8 cellular contexts compared by ENCODE assay signal in genomic region chr1:39657923-39658485, GRCh38. TPM values are rescaled to one million over a fixed set of nuclear protein-coding genes. Genes with fewer than 3 reads are reported as not detected.
DNase-seq lines count a peak whose midpoint lies in the region; ATAC-seq and TF ChIP-seq lines count a peak whose summit lies in the region.

No MANE protein-coding gene starts in this region.

- TF ChIP-seq CTCF in Calu3 (IDR thresholded peaks at IDR 0.05; ENCODE audit: unreplicated experiment) (peak; percentile 75), OCI-LY1 (IDR thresholded peaks at IDR 0.05; ENCODE audit: low read length) (peak; percentile 90), fibroblast of lung (conservative IDR thresholded peaks at IDR 0.05 in 1 of 2, IDR thresholded peaks at IDR 0.05 in 1 of 2; ENCODE audit: low read depth in 1 of 2, low read length in 2 of 2) (peak; percentile 63 to 79), neural progenitor cell (IDR thresholded peaks at IDR 0.05) (peak; percentile 88), thyroid gland (IDR thresholded peaks at IDR 0.05) (peak; percentile 38 to 71 (median 50))

- peak overlapping the region; percentile 35; the same call in 1 of the 2 replicates for H3K4me2 ChIP-seq in OCI-LY1 (ENCODE audit: low read length)
- H3K4me2 ChIP-seq in fibroblast of lung (ENCODE audit: extremely low read depth, insufficient read depth, low read length): peak overlapping the region; percentile 18
- peak overlapping the region; percentile 55 for H3K4me2 ChIP-seq in neural progenitor cell

- H2AFZ ChIP-seq in OCI-LY1 (ENCODE audit: low read length): no peak overlapping the region
- H2AFZ ChIP-seq in fibroblast of lung (ENCODE audit: low read length): peak overlapping the region; percentile 74
- H2AFZ ChIP-seq in neural progenitor cell (replicated peaks): peak overlapping the region; percentile 99

- 15 to 18% methylated on average over 6 of the region's 6 CpGs for WGBS in thyroid gland, 2 donors

- H3K27me3 ChIP-seq in OCI-LY1 (ENCODE audit: insufficient read depth, low read length) (no peaks in the 10 kb centered on the region; the same call in 1 of the 2 replicates), fibroblast of lung (ENCODE audit: control insufficient read depth, insufficient read depth, low read length) (peaks cover 19% of the 10 kb centered on the region), neural progenitor cell (peaks cover 93% of the 10 kb centered on the region), thyroid gland (no peaks in the 10 kb centered on the region)

- CTCF ChIA-PET in Calu3 (lab: Charles Lee): interaction anchor here (1.0 to 2.4 kb wide), 6 partner anchors 10 to 559 kb away, joined by 3 to 38 read pairs (median 6); partner anchors contain the start of genes HPCAL4 and NT5C1A

- H3K9ac ChIP-seq in OCI-LY1 (ENCODE audit: low read length) (no peak overlapping the region), fibroblast of lung (ENCODE audit: insufficient read depth, low read length) (no peak overlapping the region), neural progenitor cell (no peak overlapping the region)

- intact Hi-C loops in Calu3 (cut with micrococcal nuclease; ENCODE audit: unreplicated experiment) (no loop called here), thyroid gland (cut with DNase I) (no loop called here)

- H3K27ac ChIP-seq in OCI-LY1 (ENCODE audit: low read depth, low read length, poor library complexity, severe bottlenecking): no peak overlapping the region
- H3K27ac ChIP-seq in fibroblast of lung (ENCODE audit: insufficient read depth, low read length): no peak overlapping the region
- no peak overlapping the region for H3K27ac ChIP-seq in neural progenitor cell
- H3K27ac ChIP-seq in thyroid gland: no peak overlapping the region

- no peak overlapping the region for H3K27ac Mint-ChIP-seq in Calu3 (ENCODE audit: unreplicated experiment)
- peak overlapping the region; percentile 43 for H3K27ac Mint-ChIP-seq in neural progenitor cell

- H3K79me2 ChIP-seq in OCI-LY1 (ENCODE audit: insufficient read depth, low read length) (no peaks in the 10 kb centered on the region), fibroblast of lung (ENCODE audit: control insufficient read depth, insufficient read depth, low read length) (no peaks in the 10 kb centered on the region), neural progenitor cell (ENCODE audit: low read depth) (no peaks in the 10 kb centered on the region)

- no peak for TF ChIP-seq POLR2A in thyroid gland (IDR thresholded peaks at IDR 0.05)

- no peak overlapping the region for H3K4me3 ChIP-seq in OCI-LY1 (ENCODE audit: low read depth, low read length, poor library complexity, severe bottlenecking)
- H3K4me3 ChIP-seq in fibroblast of lung (replicated peaks in 1 of 4; ENCODE audit: control extremely low read depth in 1 of 4, insufficient read depth in 1 of 4, low read depth in 3 of 4, low read length in 4 of 4): no peak overlapping the region
- peak overlapping the region; percentile 8 for H3K4me3 ChIP-seq in neural progenitor cell
- H3K4me3 ChIP-seq in thyroid gland (replicated peaks in 1 of 3): no peak overlapping the region

- H3K9me2 ChIP-seq in OCI-LY1 (ENCODE audit: low read depth, low read length): no peaks in the 10 kb centered on the region

- no TSS peak for BruUV-seq in Calu3 (replicated peaks; lab: Mats Ljungman, UMichigan)

- H3K9me3 Mint-ChIP-seq in Calu3 (ENCODE audit: low read depth, unreplicated experiment): no peaks in the 10 kb centered on the region
- H3K9me3 Mint-ChIP-seq in neural progenitor cell: no peaks in the 10 kb centered on the region

- H3F3A ChIP-seq in OCI-LY1 (ENCODE audit: insufficient read depth, low read length) (no peaks in the 10 kb centered on the region), neural progenitor cell (ENCODE audit: low read depth) (no peaks in the 10 kb centered on the region)

- H3K4me3 Mint-ChIP-seq in Calu3 (ENCODE audit: low read depth, unreplicated experiment) (no peak overlapping the region), neural progenitor cell (peak overlapping the region; percentile 33)

- H3K4me1 Mint-ChIP-seq in Calu3 (ENCODE audit: low read depth, unreplicated experiment) (no peaks in the 10 kb centered on the region), neural progenitor cell (peaks cover 14% of the 10 kb centered on the region)

- DNase-seq in Calu3: peak; percentile 66
- DNase-seq in activated T-cell treated with anti-CD3 and anti-CD28 coated beads for 1 hour (ENCODE audit: low read depth): peak; percentile 56
- peak; percentile 49 to 65 for DNase-seq in fibroblast of lung (ENCODE audit: low read depth in 2 of 2)
- peak; percentile 86 for DNase-seq in neural progenitor cell (ENCODE audit: low spot score)
- peak; percentile 46 to 65 for DNase-seq in thyroid gland
- DNase-seq in ureter (ENCODE audit: low spot score): no peak

- H3K4me1 ChIP-seq in OCI-LY1 (ENCODE audit: insufficient read depth, low read length, severe bottlenecking) (peaks cover 3% of the 10 kb centered on the region), fibroblast of lung (ENCODE audit: control insufficient read depth, extremely low read depth, insufficient read depth, low read length) (peaks cover 7% of the 10 kb centered on the region), neural progenitor cell (no peaks in the 10 kb centered on the region), thyroid gland (no peaks in the 10 kb centered on the region)

- H3K36me3 Mint-ChIP-seq in Calu3 (ENCODE audit: insufficient read depth, unreplicated experiment): no peaks in the 10 kb centered on the region
- no peaks in the 10 kb centered on the region for H3K36me3 Mint-ChIP-seq in neural progenitor cell

- H3K27me3 Mint-ChIP-seq in Calu3 (ENCODE audit: unreplicated experiment): peaks cover 81% of the 10 kb centered on the region
- peaks cover 17% of the 10 kb centered on the region for H3K27me3 Mint-ChIP-seq in neural progenitor cell (ENCODE audit: insufficient read depth, low read depth)

- peak; percentile 47 for ATAC-seq in HG02973 (IDR thresholded peaks at IDR 0.05; ENCODE audit: unreplicated experiment)

- H4K20me1 ChIP-seq in OCI-LY1 (ENCODE audit: insufficient read depth, low read length) (no peaks in the 10 kb centered on the region), fibroblast of lung (ENCODE audit: control insufficient read depth, extremely low read depth, insufficient read depth, low read length) (no peaks in the 10 kb centered on the region), neural progenitor cell (ENCODE audit: low read depth) (no peaks in the 10 kb centered on the region)

- H3K36me3 ChIP-seq in OCI-LY1 (ENCODE audit: insufficient read depth, low read length) (no peaks in the 10 kb centered on the region), fibroblast of lung (ENCODE audit: control insufficient read depth, insufficient read depth, low read length) (no peaks in the 10 kb centered on the region), neural progenitor cell (no peaks in the 10 kb centered on the region), thyroid gland (no peaks in the 10 kb centered on the region)

- H3K9me3 ChIP-seq in OCI-LY1 (ENCODE audit: low read length) (no peaks in the 10 kb centered on the region), fibroblast of lung (ENCODE audit: control insufficient read depth, insufficient read depth, low read depth, low read length) (no peaks in the 10 kb centered on the region), neural progenitor cell (ENCODE audit: low read depth) (no peaks in the 10 kb centered on the region), thyroid gland (no peaks in the 10 kb centered on the region)

RNA-seq across cellular contexts. Expression of gene NT5C1A, which starts 13.9 kb away (rescaled TPM):
- total RNA-seq in Calu3 (2022) (not detected in 2 replicates), fibroblast of lung (not detected in 2 replicates), neural progenitor cell (ENCODE audit: low replicate concordance) (not detected in 2 replicates), thyroid gland (under 1 TPM in 2 of 4 donors, not detected in 2; 0.33 to 0.73 TPM), ureter (not detected)
- not detected in 2 replicates for polyA plus RNA-seq in fibroblast of lung
- not detected in 2 replicates for polyA plus RNA-seq in fibroblast of lung (2012)
- polyA minus RNA-seq in fibroblast of lung (ENCODE audit: low replicate concordance): not detected in 2 replicates

RNA-seq across cellular contexts. Expression of gene HEYL, which starts 18.6 kb away (rescaled TPM):
- total RNA-seq in Calu3 (2022): 0.09 and 0.27 TPM in 2 replicates
- total RNA-seq in fibroblast of lung: under 0.01 TPM in 1 of 2 replicates, not detected in the other
- 0.02 and 1.3 TPM in 2 replicates for polyA plus RNA-seq in fibroblast of lung
- 1.9 TPM in 1 of 2 replicates, not detected in the other for polyA plus RNA-seq in fibroblast of lung (2012)
- polyA minus RNA-seq in fibroblast of lung (ENCODE audit: low replicate concordance): 2.3 TPM in 1 of 2 replicates, not detected in the other
- 2.3 and 4.0 TPM in 2 replicates for total RNA-seq in neural progenitor cell (ENCODE audit: low replicate concordance)
- total RNA-seq in thyroid gland: 10 to 100 TPM in 2 of 4 donors, 1 to 10 TPM in 2; 9.3 to 17.0 (median 11.5) TPM
- total RNA-seq in ureter: 8.2 TPM

RNA-seq across cellular contexts. Expression of gene HPCAL4, which starts 33.2 kb away (rescaled TPM):
- total RNA-seq in Calu3 (2022): not detected in 2 replicates
- total RNA-seq in fibroblast of lung: not detected in 2 replicates
- not detected in 2 replicates for polyA plus RNA-seq in fibroblast of lung
- not detected in 2 replicates for polyA plus RNA-seq in fibroblast of lung (2012)
- polyA minus RNA-seq in fibroblast of lung (ENCODE audit: low replicate concordance): not detected in 2 replicates
- total RNA-seq in neural progenitor cell (ENCODE audit: low replicate concordance): 0.13 and 0.19 TPM in 2 replicates
- under 1 TPM; 0.11 to 0.83 (median 0.29) TPM for total RNA-seq in thyroid gland
- total RNA-seq in ureter: not detected
